Comparison of ENCODE assay signal across 24 cellular contexts in genomic region chrX:10062980-10063379, GRCh38.
DNase-seq lines count a peak whose midpoint lies in the region; TF ChIP-seq lines count a peak whose summit lies in the region.
"Had no signal": no experiment of that assay in that cellular context is flagged by ENCODE, and none has a peak within 500 bp of the region (broad histone marks: within the 10 kb centered on the region; RNA-seq: fewer than 3 reads in every experiment).

No MANE protein-coding gene starts in this region.

- no peaks in the 10 kb centered on the region for H3K9me3 ChIP-seq in suprapubic skin
- H3K9me3 ChIP-seq: BE2C had no signal

- no peaks in the 10 kb centered on the region for H3K27me3 ChIP-seq in suprapubic skin
- H3K27me3 ChIP-seq: BE2C had no signal

- DNase-seq in SIG-M5 treated with dmso at 0.1 percent for 504 hours (lab: John Stamatoyannopoulos, UW; ENCODE audit: unreplicated experiment) (peak; percentile 18), SIG-M5 (lab: John Stamatoyannopoulos, UW) (no peak), epithelial cell of prostate (ENCODE audit: low read depth, low spot score) (no peak), left kidney (ENCODE audit: low read depth, low spot score) (peak; percentile 36), suprapubic skin (ENCODE audit: low spot score in 2 of 2) (no peak), cerebellar cortex (ENCODE audit: low spot score) (no peak), T-helper 9 cell (no peak), NOMO-1 (lab: John Stamatoyannopoulos, UW; ENCODE audit: unreplicated experiment in 2 of 2) (no peak)
- DNase-seq: BE2C; CD8-positive, alpha-beta memory T cell; DMS 273 treated with DMSO at 0.1 percent for 48 hours; DMS79 treated with DMSO at 0.1 percent for 48 hours; GF-D8; NCI-H1092; NCI-H1436; NCI-H1930; NCI-H2107; NCI-H524; NCI-H748 treated with DMSO at 0.1 percent for 48 hours; RPMI8226; SHP77 had no signal

- peaks cover 3% of the 10 kb centered on the region for H3K4me1 ChIP-seq in suprapubic skin
- H3K4me1 ChIP-seq: BE2C had no signal

- H3K27ac ChIP-seq in epithelial cell of prostate, result peak overlapping the region; percentile 58
- peak overlapping the region; percentile 38 for H3K27ac ChIP-seq in suprapubic skin
- H3K27ac ChIP-seq: 22Rv1, HL-60, SK-N-MC had no signal

- no peak for TF ChIP-seq CTCF in suprapubic skin (IDR thresholded peaks at IDR 0.05)

- H3K36me3 ChIP-seq in suprapubic skin, result no peaks in the 10 kb centered on the region
- H3K36me3 ChIP-seq: BE2C had no signal

- no peak for TF ChIP-seq POLR2A in suprapubic skin (IDR thresholded peaks at IDR 0.05)

- no peak for TF ChIP-seq EP300 in suprapubic skin (IDR thresholded peaks at IDR 0.05)

- no peak overlapping the region for H3K4me3 ChIP-seq in suprapubic skin
- H3K4me3 ChIP-seq: SK-N-MC had no signal

- WGBS in suprapubic skin, result 49% methylated on average over 2 of the region's 2 CpGs

Comparison
In these comparisons a context has a peak if more than half of its experiments do, and no peak if none do; other contexts are left out.
1. DNase-seq: peak in SIG-M5 treated with dmso at 0.1 percent for 504 hours (single experiment) and left kidney (single experiment); none in SIG-M5 (single experiment), epithelial cell of prostate (single experiment), suprapubic skin (0 of 2), cerebellar cortex (single experiment), T-helper 9 cell (single experiment) and NOMO-1 (0 of 2).